32 cellular contexts compared by ENCODE assay signal in genomic region chr9:37134166-37134565, GRCh38.
"Had no signal": no experiment of that assay in that cellular context is flagged by ENCODE, and none has a peak within 500 bp of the region (broad histone marks: within the 10 kb centered on the region; RNA-seq: fewer than 3 reads in every experiment).

No MANE protein-coding gene starts in this region.

- H3K4me1 ChIP-seq: upper lobe of left lung, vagina had no signal

- H3K4me3 Mint-ChIP-seq: activated CD4-positive, alpha-beta memory T cell treated with anti-CD3 and anti-CD28 coated beads, Interleukin-2, amount 10 ng/mL, durations not matched to agents 7 days and 5 days; activated CD4-positive, alpha-beta T cell treated with anti-CD3 and anti-CD28 coated beads, Interleukin-2, amount 10 ng/mL, durations not matched to agents 7 days and 5 days; activated naive CD4-positive, alpha-beta T cell treated with anti-CD3 and anti-CD28 coated beads, Interleukin-2, amount 10 ng/mL, durations not matched to agents 7 days and 5 days; activated naive CD8-positive, alpha-beta T cell treated with anti-CD3 and anti-CD28 coated beads, Interleukin-2, amount 10 ng/mL, durations not matched to agents 7 days and 5 days; activated T-cell treated with anti-CD3 and anti-CD28 coated beads, Interleukin-2, amount 50 U/mL, for 24 hours; nephron progenitor cell; stimulated activated memory B cell treated with anti-CD40 and anti-IgM and Interleukin-4, amounts not matched to agents 10 μg/mL and 1 μg/mL and 100 μg/mL, for 72 hours; stimulated activated naive CD8-positive, alpha-beta T cell treated with anti-CD3 and anti-CD28 coated beads, Interleukin-15, amount 100 ng/mL, for 72 hours had no signal

- DNase-seq: activated CD4-positive, alpha-beta memory T cell treated with anti-CD3 and anti-CD28 coated beads, Interleukin-2, amount 10 ng/mL, durations not matched to agents 7 days and 5 days; activated CD4-positive, alpha-beta T cell treated with anti-CD3 and anti-CD28 coated beads, Interleukin-2, amount 10 ng/mL, durations not matched to agents 7 days and 5 days; activated CD8-positive, alpha-beta memory T cell treated with anti-CD3 and anti-CD28 coated beads, Interleukin-2, amount 50 U/mL, for 48 hours; activated naive CD4-positive, alpha-beta T cell treated with anti-CD3 and anti-CD28 coated beads, Interleukin-2, amount 10 ng/mL, durations not matched to agents 7 days and 5 days; activated naive CD8-positive, alpha-beta T cell treated with anti-CD3 and anti-CD28 coated beads, Interleukin-2, amount 10 ng/mL, durations not matched to agents 7 days and 5 days; activated T-cell treated with anti-CD3 and anti-CD28 coated beads, Interleukin-2, amount 50 U/mL, for 24 hours; brain microvascular endothelial cell; caudate nucleus; dermis blood vessel endothelial cell; effector CD4-positive, alpha-beta T cell; gastrocnemius medialis; glutamatergic neuron; islet precursor cell; left cardiac atrium; left ventricle myocardium superior; nephron progenitor cell; stimulated activated CD4-positive, alpha-beta T cell treated with anti-CD3 and anti-CD28 coated beads, Interleukin-4, amount 100 ng/mL, for 24 hours; stimulated activated naive CD8-positive, alpha-beta T cell treated with anti-CD3 and anti-CD28 coated beads, Interleukin-15, amount 100 ng/mL, for 72 hours; substantia nigra; T-helper 9 cell; upper lobe of left lung; WERI-Rb-1 had no signal

- H3K27me3 Mint-ChIP-seq: activated CD4-positive, alpha-beta memory T cell treated with anti-CD3 and anti-CD28 coated beads, Interleukin-2, amount 10 ng/mL, durations not matched to agents 7 days and 5 days; activated CD4-positive, alpha-beta T cell treated with anti-CD3 and anti-CD28 coated beads, Interleukin-2, amount 10 ng/mL, durations not matched to agents 7 days and 5 days; activated naive CD4-positive, alpha-beta T cell treated with anti-CD3 and anti-CD28 coated beads, Interleukin-2, amount 10 ng/mL, durations not matched to agents 7 days and 5 days; activated naive CD8-positive, alpha-beta T cell treated with anti-CD3 and anti-CD28 coated beads, Interleukin-2, amount 10 ng/mL, durations not matched to agents 7 days and 5 days; activated T-cell treated with anti-CD3 and anti-CD28 coated beads, Interleukin-2, amount 50 U/mL, for 24 hours; progenitor cell of endocrine pancreas; stimulated activated memory B cell treated with anti-CD40 and anti-IgM and Interleukin-4, amounts not matched to agents 10 μg/mL and 1 μg/mL and 100 μg/mL, for 72 hours; stimulated activated naive CD8-positive, alpha-beta T cell treated with anti-CD3 and anti-CD28 coated beads, Interleukin-15, amount 100 ng/mL, for 72 hours had no signal

- H3K27ac Mint-ChIP-seq: activated CD4-positive, alpha-beta memory T cell treated with anti-CD3 and anti-CD28 coated beads, Interleukin-2, amount 10 ng/mL, durations not matched to agents 7 days and 5 days; activated naive CD4-positive, alpha-beta T cell treated with anti-CD3 and anti-CD28 coated beads, Interleukin-2, amount 10 ng/mL, durations not matched to agents 7 days and 5 days; activated naive CD8-positive, alpha-beta T cell treated with anti-CD3 and anti-CD28 coated beads, Interleukin-2, amount 10 ng/mL, durations not matched to agents 7 days and 5 days; activated T-cell treated with anti-CD3 and anti-CD28 coated beads, Interleukin-2, amount 50 U/mL, for 24 hours; nephron progenitor cell; progenitor cell of endocrine pancreas; stimulated activated memory B cell treated with anti-CD40 and anti-IgM and Interleukin-4, amounts not matched to agents 10 μg/mL and 1 μg/mL and 100 μg/mL, for 72 hours had no signal

- H3K27me3 ChIP-seq: brain microvascular endothelial cell, gastrocnemius medialis, neutrophil, upper lobe of left lung, vagina had no signal

- H3K9me3 Mint-ChIP-seq: activated CD4-positive, alpha-beta memory T cell treated with anti-CD3 and anti-CD28 coated beads, Interleukin-2, amount 10 ng/mL, durations not matched to agents 7 days and 5 days; activated CD4-positive, alpha-beta T cell treated with anti-CD3 and anti-CD28 coated beads, Interleukin-2, amount 10 ng/mL, durations not matched to agents 7 days and 5 days; activated naive CD4-positive, alpha-beta T cell treated with anti-CD3 and anti-CD28 coated beads, Interleukin-2, amount 10 ng/mL, durations not matched to agents 7 days and 5 days; activated naive CD8-positive, alpha-beta T cell treated with anti-CD3 and anti-CD28 coated beads, Interleukin-2, amount 10 ng/mL, durations not matched to agents 7 days and 5 days; activated T-cell treated with anti-CD3 and anti-CD28 coated beads, Interleukin-2, amount 50 U/mL, for 24 hours; nephron progenitor cell; stimulated activated memory B cell treated with anti-CD40 and anti-IgM and Interleukin-4, amounts not matched to agents 10 μg/mL and 1 μg/mL and 100 μg/mL, for 72 hours; stimulated activated naive CD8-positive, alpha-beta T cell treated with anti-CD3 and anti-CD28 coated beads, Interleukin-15, amount 100 ng/mL, for 72 hours had no signal

- H3K27ac ChIP-seq: brain microvascular endothelial cell, epithelial cell of prostate, gastrocnemius medialis, neutrophil, skin epidermis, upper lobe of left lung, vagina, WERI-Rb-1 had no signal

- ATAC-seq: activated CD4-positive, CD25-positive, alpha-beta regulatory T cell treated with anti-CD3 and anti-CD28 coated beads, Interleukin-2, amount 50 U/mL, for 24 hours; gastrocnemius medialis; left cardiac atrium; left ventricle myocardium superior; sciatic nerve; stimulated activated memory B cell treated with anti-CD40 and anti-IgM and Interleukin-4, amounts not matched to agents 10 μg/mL and 1 μg/mL and 100 μg/mL, for 72 hours; stimulated activated naive CD8-positive, alpha-beta T cell treated with anti-CD3 and anti-CD28 coated beads, Interleukin-15, amount 100 ng/mL, for 72 hours had no signal

- H3K36me3 ChIP-seq: gastrocnemius medialis had no signal

- H3K4me1 Mint-ChIP-seq: nephron progenitor cell had no signal

- H3K9me3 ChIP-seq: gastrocnemius medialis, neutrophil, upper lobe of left lung, vagina had no signal

- FAIRE-seq: astrocyte, TTC549 had no signal

- H3K4me3 ChIP-seq: gastrocnemius medialis, skin epidermis, upper lobe of left lung, vagina had no signal
